ENCODE assay signal across 30 cellular contexts in genomic region chrY:17233710-17234109, GRCh38.
"Had no signal": no experiment of that assay in that cellular context is flagged by ENCODE, and none has a peak within 500 bp of the region (broad histone marks: within the 10 kb centered on the region; RNA-seq: fewer than 3 reads in every experiment).

No MANE protein-coding gene starts in this region.

- H3K27ac Mint-ChIP-seq: immature natural killer cell; mesothelial cell of epicardium; naive B cell; natural killer cell; nephron progenitor cell; neural progenitor cell; stimulated activated naive B cell treated with anti-CD40 and anti-IgM and Interleukin-4, amounts not matched to agents 10 μg/mL and 1 μg/mL and 100 μg/mL, for 72 hours had no signal

- H3K4me3 ChIP-seq: left ventricle myocardium inferior, lung, neural progenitor cell, ovary, prostate gland, skin epidermis, stomach, suprapubic skin, thoracic aorta, tibial artery, upper lobe of right lung had no signal

- H3K9me3 Mint-ChIP-seq: mesothelial cell of epicardium, nephron progenitor cell, neural progenitor cell had no signal

- H3K4me2 ChIP-seq: neural progenitor cell had no signal

- H3K27ac ChIP-seq: left ventricle myocardium inferior, neural progenitor cell, neutrophil, ovary, prostate gland, skin epidermis, stomach, suprapubic skin, tibial artery, upper lobe of right lung had no signal

- H3K36me3 Mint-ChIP-seq: immature natural killer cell; mesothelial cell of epicardium; naive B cell; natural killer cell; neural progenitor cell; stimulated activated naive B cell treated with anti-CD40 and anti-IgM and Interleukin-4, amounts not matched to agents 10 μg/mL and 1 μg/mL and 100 μg/mL, for 72 hours had no signal

- H3K4me1 ChIP-seq: left ventricle myocardium inferior, neural progenitor cell, prostate gland, stomach, suprapubic skin, tibial artery, upper lobe of right lung had no signal

- H3K4me3 Mint-ChIP-seq: immature natural killer cell; mesothelial cell of epicardium; naive B cell; natural killer cell; nephron progenitor cell; neural progenitor cell; stimulated activated naive B cell treated with anti-CD40 and anti-IgM and Interleukin-4, amounts not matched to agents 10 μg/mL and 1 μg/mL and 100 μg/mL, for 72 hours had no signal

- FAIRE-seq: urothelium cell line had no signal

- DNase-seq: hippocampal formation; immature natural killer cell; left ventricle myocardium inferior; mesendoderm; naive B cell; natural killer cell; nephron progenitor cell; occipital lobe; ovary; retina; right cardiac atrium; stimulated activated CD4-positive, alpha-beta T cell treated with anti-CD3 and anti-CD28 coated beads, Interleukin-12 subunit alpha, Interleukin-12 subunit beta, amount 100 ng/mL, for 4 hours; stimulated activated CD4-positive, alpha-beta T cell treated with anti-CD3 and anti-CD28 coated beads, Interleukin-15, amount 100 ng/mL, for 24 hours; stimulated activated CD4-positive, alpha-beta T cell treated with anti-CD3 and anti-CD28 coated beads, Interleukin-2, amount 100 ng/mL, for 24 hours; stimulated activated CD4-positive, alpha-beta T cell treated with anti-CD3 and anti-CD28 coated beads, Interleukin-4, amount 100 ng/mL, for 1 hour; stimulated activated naive B cell treated with anti-CD40 and anti-IgM and Interleukin-4, amounts not matched to agents 10 μg/mL and 1 μg/mL and 100 μg/mL, for 72 hours; stimulated activated naive CD8-positive, alpha-beta T cell treated with anti-CD3 and anti-CD28 coated beads, Interleukin-15, Interleukin-2, amounts not matched to agents 100 U/mL and 50 U/mL, for 24 hours; stomach; tibial artery; trophoblast cell; upper lobe of right lung had no signal

- H3K27me3 Mint-ChIP-seq: naive B cell; stimulated activated naive B cell treated with anti-CD40 and anti-IgM and Interleukin-4, amounts not matched to agents 10 μg/mL and 1 μg/mL and 100 μg/mL, for 72 hours had no signal

- H3K27me3 ChIP-seq: neural progenitor cell, neutrophil, ovary, stomach, suprapubic skin, tibial artery, upper lobe of right lung had no signal

- H3K4me1 Mint-ChIP-seq: immature natural killer cell; mesothelial cell of epicardium; naive B cell; natural killer cell; nephron progenitor cell; neural progenitor cell; stimulated activated naive B cell treated with anti-CD40 and anti-IgM and Interleukin-4, amounts not matched to agents 10 μg/mL and 1 μg/mL and 100 μg/mL, for 72 hours had no signal

- H2AFZ ChIP-seq: neural progenitor cell had no signal

- H3K9ac ChIP-seq: neural progenitor cell had no signal

- H3K36me3 ChIP-seq: left ventricle myocardium inferior, neural progenitor cell, neutrophil, ovary, prostate gland, stomach, suprapubic skin, thoracic aorta, tibial artery, upper lobe of right lung had no signal

- H3K9me3 ChIP-seq: left ventricle myocardium inferior, neutrophil, ovary, prostate gland, stomach, suprapubic skin, thoracic aorta, tibial artery, upper lobe of right lung had no signal
